In genomic region chr17:44503080-44503842, GRCh38 we compare ENCODE assay signal across 8 cellular contexts. TPM values are rescaled to one million over a fixed set of nuclear protein-coding genes. Genes with fewer than 3 reads are reported as not detected.
DNase-seq lines count a peak whose midpoint lies in the region; ATAC-seq, FAIRE-seq and TF ChIP-seq lines count a peak whose summit lies in the region.

Gene GPATCH8 (minus strand): TSS chr17:44503406. CDS start chr17:44503370, 36 bp downstream.

- H3K23ac ChIP-seq in H1 (ENCODE audit: insufficient read length) (no peak within 1 kb of the TSS), mesendoderm (ENCODE audit: low read length) (peak within 1 kb of the TSS; percentile 67)

- H3K18ac ChIP-seq in H1 (ENCODE audit: extremely low read depth, low read length): peak within 1 kb of the TSS; percentile 99
- H3K18ac ChIP-seq in mesendoderm (ENCODE audit: low read length): peak within 1 kb of the TSS; percentile 57

- H4K20me1 ChIP-seq in H1 (replicated peaks in 1 of 2; ENCODE audit: control insufficient read depth in 1 of 2, insufficient read depth in 2 of 2, low read length in 2 of 2): peaks cover 3 to 6% of the 10 kb centered on the region in 2 experiments

- H2AK5ac ChIP-seq in H1 (ENCODE audit: low read depth, low read length) (peak within 1 kb of the TSS; percentile 76; the same call in 1 of the 2 replicates), mesendoderm (ENCODE audit: low read length) (no peak within 1 kb of the TSS)

- CTCF ChIA-PET in H1 (lab: Charles Lee; ENCODE audit: partially characterized antibody): interaction anchor here (1.0 to 2.5 kb wide), 2 partner anchors 20 to 22 kb away, joined by 5 to 6 read pairs; no protein-coding TSS in a partner anchor

- peaks cover 2 to 3% (median 2%) of the 10 kb centered on the region in 4 experiments; a peak in 4 of 7 replicates for H3K4me1 ChIP-seq in H1 (replicated peaks in 1 of 4; ENCODE audit: control insufficient read depth in 3 of 4, insufficient read depth in 4 of 4, low read length in 3 of 4)
- H3K4me1 ChIP-seq in mesendoderm (ENCODE audit: control insufficient read depth, low read depth, low read length): peaks cover 2% of the 10 kb centered on the region

- H4K8ac ChIP-seq in H1 (ENCODE audit: extremely low read depth, insufficient read depth, low read length) (peak within 1 kb of the TSS; percentile 98), mesendoderm (ENCODE audit: low read depth, low read length) (peak within 1 kb of the TSS; percentile 87)

- 1% methylated on average over 40 of the region's 73 CpGs; no CpG with 5 or more reads in 1 of the 2 experiments for WGBS in H1 (ENCODE audit: extremely low coverage in 1 of 2, insufficient coverage in 1 of 2, insufficient read length in 1 of 2, insufficient replicate concordance in 2 of 2, low coverage in 1 of 2, low lambda C conversion rate in 2 of 2, missing lambda C conversion rate in 1 of 2), 2 experiments
- WGBS in mesendoderm (ENCODE audit: extremely low coverage, insufficient coverage, low lambda C conversion rate): no CpG with 5 or more reads among the region's 73 CpGs

- H3K56ac ChIP-seq in H1 (replicated peaks; ENCODE audit: insufficient read length, low read depth, low read length) (peak within 1 kb of the TSS; percentile 83), mesendoderm (ENCODE audit: low read length) (peak within 1 kb of the TSS; percentile 97)

- no peak within 1 kb of the TSS for H2BK20ac ChIP-seq in H1 (ENCODE audit: low read length)

- no peak for TF ChIP-seq EP300 in H1 (IDR thresholded peaks at IDR 0.05; ENCODE audit: borderline replicate concordance in 1 of 2, low read depth in 2 of 2, low read length in 2 of 2)

- peak within 1 kb of the TSS; percentile 91 to 92 for H3K4me2 ChIP-seq in H1 (ENCODE audit: insufficient read depth in 1 of 2, low read depth in 2 of 2, low read length in 2 of 2)
- H3K4me2 ChIP-seq in mesendoderm (ENCODE audit: low read length): peak within 1 kb of the TSS; percentile 81

- H3K79me2 ChIP-seq in H1 (ENCODE audit: control insufficient read depth in 1 of 2, insufficient read depth in 2 of 2, low read length in 2 of 2): peaks cover 26 to 49% of the 10 kb centered on the region in 2 experiments
- peaks cover 36% of the 10 kb centered on the region for H3K79me2 ChIP-seq in mesendoderm (ENCODE audit: control insufficient read depth, insufficient read depth, low read length)

- H3K23me2 ChIP-seq in H1 (ENCODE audit: low read depth, low read length): peaks cover 7% of the 10 kb centered on the region; the same call in 1 of the 2 replicates

- DNase-seq in COR-L47 (lab: John Stamatoyannopoulos, UW) (peak; percentile 82), HUDEP-2 (lab: John Stamatoyannopoulos, UW; ENCODE audit: unreplicated experiment in 76 of 76) (peak in 75 of 76 experiments; percentile 51 to 97 (median 90)), NOMO-1 treated with dmso at 0.1 percent for 144 hours (lab: John Stamatoyannopoulos, UW; ENCODE audit: unreplicated experiment) (peak; percentile 89), H1 (ENCODE audit: low read depth in 1 of 2, low spot score in 2 of 2) (peak; percentile 88 to 97), mesendoderm (peak; percentile 98)
- peak; percentile 88 to 98 (median 93) for DNase-seq in activated CD8-positive, alpha-beta memory T cell treated with anti-CD3 and anti-CD28 coated beads for 48 hours (ENCODE audit: low read depth in 2 of 3, low spot score in 2 of 3)
- peak; percentile 92 for DNase-seq in stimulated activated CD8-positive, alpha-beta memory T cell treated with anti-CD3 and anti-CD28 coated beads, Interleukin-12 subunit alpha, Interleukin-12 subunit beta, amount 100 ng/mL, for 4 hours (ENCODE audit: low read depth)

- ATAC-seq in GM21381 (IDR thresholded peaks at IDR 0.05; ENCODE audit: unreplicated experiment): peak; percentile 91

- 0 out of 7 replicates have a peak, but pooled peaks cover 0 to 2% (median 0%) of the 10 kb centered on the region in 4 experiments for H3K27me3 ChIP-seq in H1 (replicated peaks in 1 of 4; ENCODE audit: control insufficient read depth in 3 of 4, extremely low read depth in 1 of 4, insufficient read depth in 3 of 4, low read length in 3 of 4)
- H3K27me3 ChIP-seq in mesendoderm (ENCODE audit: insufficient read depth, low read length, poor library complexity): no peaks in the 10 kb centered on the region

- H4K91ac ChIP-seq in H1 (replicated peaks; ENCODE audit: insufficient read length, low read length): peak within 1 kb of the TSS; percentile 87

- H3K4me3 ChIP-seq in H1 (ENCODE audit: extremely low read depth in 1 of 4, insufficient read depth in 2 of 4, low read depth in 3 of 4, low read length in 4 of 4) (peak within 1 kb of the TSS; percentile 82 to 97 (median 86)), mesendoderm (ENCODE audit: low read length) (peak within 1 kb of the TSS; percentile 78)

- H4K5ac ChIP-seq in H1 (ENCODE audit: insufficient read length, low read depth, low read length) (peak within 1 kb of the TSS; percentile 97), mesendoderm (ENCODE audit: low read length) (peak within 1 kb of the TSS; percentile 63)

- H3K27ac ChIP-seq in H1 (ENCODE audit: low read depth, low read length) (peak within 1 kb of the TSS; percentile 96), mesendoderm (ENCODE audit: low read depth, low read length) (peak within 1 kb of the TSS; percentile 91)

- H2AFZ ChIP-seq in H1 (ENCODE audit: low read length): peak within 1 kb of the TSS; percentile 81; the same call in 1 of the 2 replicates

- no peak for TF ChIP-seq RAD21 in H1 (IDR thresholded peaks at IDR 0.05 in 1 of 2, conservative IDR thresholded peaks at IDR 0.05 in 1 of 2; ENCODE audit: low read depth in 2 of 2, low read length in 2 of 2)

- H2BK5ac ChIP-seq in H1 (ENCODE audit: low read depth, low read length): peak within 1 kb of the TSS; percentile 93
- peak within 1 kb of the TSS; percentile 4 for H2BK5ac ChIP-seq in mesendoderm (ENCODE audit: low read length)

- H2BK120ac ChIP-seq in H1 (replicated peaks; ENCODE audit: low read depth, low read length): peak within 1 kb of the TSS; percentile 79
- no peak within 1 kb of the TSS for H2BK120ac ChIP-seq in mesendoderm (ENCODE audit: low read depth, low read length)

- no peak for FAIRE-seq in H1 (lab: Jason Lieb, UNC)

- peaks cover 3% of the 10 kb centered on the region; the same call in 1 of the 2 replicates for H3K79me1 ChIP-seq in H1 (ENCODE audit: low read depth, low read length)
- no peaks in the 10 kb centered on the region for H3K79me1 ChIP-seq in mesendoderm (ENCODE audit: low read length)

- TF ChIP-seq CTCF in H1 (IDR thresholded peaks at IDR 0.05; ENCODE audit: control extremely low read depth in 1 of 3, insufficient read depth in 1 of 3, low read depth in 1 of 3, low read length in 3 of 3): no peak

- H2BK15ac ChIP-seq in H1 (ENCODE audit: low read length) (no peak within 1 kb of the TSS), mesendoderm (replicated peaks; ENCODE audit: low read depth) (no peak within 1 kb of the TSS)

- POLR2A ChIA-PET in H1 (lab: Charles Lee; ENCODE audit: partially characterized antibody): interaction anchor here (0.7 to 3.0 kb wide), 16 partner anchors 8 to 736 kb away, joined by 3 to 16 read pairs (median 3); no protein-coding TSS in a partner anchor

- H3K4ac ChIP-seq in H1 (replicated peaks; ENCODE audit: insufficient read length, low read depth, low read length): peak within 1 kb of the TSS; percentile 10
- peak within 1 kb of the TSS; percentile 84 for H3K4ac ChIP-seq in mesendoderm (ENCODE audit: low read depth, low read length)

- H3K36me3 ChIP-seq in H1 (ENCODE audit: control insufficient read depth in 2 of 4, insufficient read depth in 4 of 4, low read length in 3 of 4) (no peaks in the 10 kb centered on the region; a peak in 1 of 8 replicates), mesendoderm (ENCODE audit: control insufficient read depth, insufficient read depth, low read length) (no peaks in the 10 kb centered on the region)

- peak; percentile 78 to 97 for TF ChIP-seq POLR2A in H1 (IDR thresholded peaks at IDR 0.05; ENCODE audit: control extremely low read depth in 1 of 2, low read depth in 2 of 2, low read length in 2 of 2)

- H3K9me3 ChIP-seq in H1 (ENCODE audit: insufficient read depth in 2 of 2, low read depth in 1 of 2, low read length in 1 of 2): no peaks in the 10 kb centered on the region

- H2BK12ac ChIP-seq in H1 (ENCODE audit: low read depth, low read length): peak within 1 kb of the TSS; percentile 97; the same call in 1 of the 2 replicates

- no peak within 1 kb of the TSS for H3K14ac ChIP-seq in H1 (ENCODE audit: insufficient read length)

- peak within 1 kb of the TSS; percentile 91 to 97 (median 94) for H3K9ac ChIP-seq in H1 (replicated peaks in 1 of 4; ENCODE audit: extremely low read depth in 1 of 4, low read depth in 3 of 4, low read length in 3 of 4)
- H3K9ac ChIP-seq in mesendoderm (ENCODE audit: low read length): peak within 1 kb of the TSS; percentile 96

TF ChIP-seq in H1, 55 proteins besides CTCF, POLR2A, EP300 and RAD21 (continues in another document):
- TF ChIP-seq FOSL1 (IDR thresholded peaks at IDR 0.05; ENCODE audit: insufficient read depth, low read depth, low read length) (no peak), CTBP2 (IDR thresholded peaks at IDR 0.05; ENCODE audit: borderline replicate concordance, insufficient read depth, insufficient read length, low read length) (no peak), TBP (IDR thresholded peaks at IDR 0.05; ENCODE audit: low read depth, low read length) (peak; percentile 71)

RNA-seq across cellular contexts. Expression of gene GPATCH8, which starts in this region (rescaled TPM):
- total RNA-seq in H1 (2021; fragmentation: NEBNext Ultra II Directional; extraction: Animal tissue kit (Norgen Biotek cat#: 25700)): 51.5 and 58.1 TPM in 2 replicates
- polyA plus RNA-seq in H1 (2011; rRNA removed): 20.5 and 21.6 TPM in 2 replicates
- 18.4 TPM for polyA plus RNA-seq in H1 (2011; cell fraction: cytosol; rRNA removed)
- polyA plus RNA-seq in H1 (2011; cell fraction: nucleus; rRNA removed): 35.3 TPM
- polyA plus RNA-seq in H1 (2012, experiment 1 of 2): 23.8 to 31.5 TPM (median 26.7 TPM) in 4 replicates
- 3.3 TPM for polyA plus RNA-seq in H1 (2012, experiment 2 of 2)
- 27.9 TPM for polyA plus RNA-seq in H1 (2013, experiment 1 of 2)
- polyA plus RNA-seq in H1 (2013, experiment 2 of 2): 27.4 TPM
- polyA minus RNA-seq in H1 (2011; rRNA and poly(A)+ RNA removed): 32.5 and 32.9 TPM in 2 replicates
- 24.1 TPM for polyA minus RNA-seq in H1 (2011; cell fraction: cytosol; rRNA and poly(A)+ RNA removed)
- 47.5 TPM for polyA minus RNA-seq in H1 (2011; cell fraction: nucleus; rRNA and poly(A)+ RNA removed)
- 27.3 TPM for polyA plus RNA-seq in mesendoderm (2013, experiment 1 of 2)
- polyA plus RNA-seq in mesendoderm (2013, experiment 2 of 2): 27.6 TPM

Comparison
In these comparisons a context has a peak if more than half of its experiments do, and no peak if none do; other contexts are left out.
1. Peak in every context shown above with its lines: DNase-seq, ATAC-seq, H3K4me3 ChIP-seq and H3K27ac ChIP-seq.